Comparison of ENCODE assay signal across 28 cellular contexts in the genomic region with DNA sequence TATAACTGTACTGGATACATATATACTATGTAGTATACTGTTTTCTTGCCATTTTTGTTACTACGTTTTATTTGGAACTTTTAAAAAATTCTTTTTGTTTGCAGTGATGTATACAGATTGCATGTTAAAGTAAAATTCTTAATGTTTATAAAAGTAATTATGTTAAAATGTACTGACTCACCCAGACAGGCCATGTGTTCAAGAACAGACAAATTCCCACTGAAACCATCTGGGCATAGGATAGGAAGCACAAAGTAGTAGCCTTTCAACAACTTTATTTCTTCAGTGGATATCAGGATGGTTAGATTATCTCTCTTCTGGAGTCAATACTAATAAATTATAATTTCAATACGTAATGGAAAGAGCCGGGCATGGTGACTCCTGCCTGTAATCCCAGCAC. TPM values are rescaled to one million over a fixed set of nuclear protein-coding genes. Genes with fewer than 3 reads are reported as not detected.
"Had no signal": no experiment of that assay in that cellular context is flagged by ENCODE, and none has a peak within 500 bp of the region (broad histone marks: within the 10 kb centered on the region; RNA-seq: fewer than 3 reads in every experiment).

No MANE protein-coding gene starts in this region.

- H3K9ac ChIP-seq: neural progenitor cell, parathyroid adenoma had no signal

- DNase-seq: occipital lobe; ovary; posterior cingulate gyrus; psoas muscle; right cardiac atrium; right lobe of liver; sigmoid colon; small intestine; stimulated activated CD4-positive, alpha-beta T cell treated with anti-CD3 and anti-CD28 coated beads, Interleukin-15, amount 100 ng/mL, for 24 hours; stimulated activated CD4-positive, alpha-beta T cell treated with anti-CD3 and anti-CD28 coated beads, Interleukin-2, amount 100 ng/mL, for 24 hours; stimulated activated CD4-positive, alpha-beta T cell treated with anti-CD3 and anti-CD28 coated beads, Interleukin-2, amount 100 ng/mL, for 48 hours; stimulated activated CD4-positive, alpha-beta T cell treated with anti-CD3 and anti-CD28 coated beads, Interleukin-4, amount 100 ng/mL, for 24 hours; stimulated activated naive B cell treated with anti-CD40 and anti-IgM and Interleukin-4, amounts not matched to agents 10 μg/mL and 1 μg/mL and 100 μg/mL, for 72 hours; stimulated activated naive CD4-positive, alpha-beta T cell treated with Interleukin-2 at 50 U/mL for 16 hours; stomach; thyroid gland; trophoblast cell; upper lobe of left lung had no signal

- H3K4me3 ChIP-seq: neural progenitor cell, ovary, psoas muscle, right lobe of liver, sigmoid colon, stomach, thoracic aorta, thyroid gland, tibial nerve, upper lobe of left lung, vagina had no signal

- H3K27me3 Mint-ChIP-seq: progenitor cell of endocrine pancreas; stimulated activated naive B cell treated with anti-CD40 and anti-IgM and Interleukin-4, amounts not matched to agents 10 μg/mL and 1 μg/mL and 100 μg/mL, for 72 hours; stimulated activated naive CD8-positive, alpha-beta T cell treated with anti-CD3 and anti-CD28 coated beads, Interleukin-15, Interleukin-2, amounts not matched to agents 100 ng/mL and 50 ng/mL, for 24 hours had no signal

- H2AFZ ChIP-seq: neural progenitor cell, parathyroid adenoma had no signal

- H3K27me3 ChIP-seq: neural progenitor cell, ovary, right lobe of liver, sigmoid colon, stomach, thyroid gland, tibial nerve, upper lobe of left lung, vagina had no signal

- H3K36me3 ChIP-seq: ovary had no signal

- H3K4me3 Mint-ChIP-seq: nephron; neural progenitor cell; stimulated activated effector memory CD8-positive, alpha-beta T cell treated with anti-CD3 and anti-CD28 coated beads, Interleukin-12 subunit alpha, Interleukin-12 subunit beta, amount 100 ng/mL, for 72 hours; stimulated activated naive B cell treated with anti-CD40 and anti-IgM and Interleukin-4, amounts not matched to agents 10 μg/mL and 1 μg/mL and 100 μg/mL, for 72 hours; stimulated activated naive CD8-positive, alpha-beta T cell treated with anti-CD3 and anti-CD28 coated beads, Interleukin-15, Interleukin-2, amounts not matched to agents 100 ng/mL and 50 ng/mL, for 24 hours had no signal

- H3K4me2 ChIP-seq: neural progenitor cell had no signal

- H3K36me3 Mint-ChIP-seq: neural progenitor cell had no signal

- H3K4me1 Mint-ChIP-seq: nephron; neural progenitor cell; stimulated activated effector memory CD8-positive, alpha-beta T cell treated with anti-CD3 and anti-CD28 coated beads, Interleukin-12 subunit alpha, Interleukin-12 subunit beta, amount 100 ng/mL, for 72 hours; stimulated activated naive B cell treated with anti-CD40 and anti-IgM and Interleukin-4, amounts not matched to agents 10 μg/mL and 1 μg/mL and 100 μg/mL, for 72 hours had no signal

- H3K27ac Mint-ChIP-seq: nephron; neural progenitor cell; progenitor cell of endocrine pancreas; stimulated activated effector memory CD8-positive, alpha-beta T cell treated with anti-CD3 and anti-CD28 coated beads, Interleukin-12 subunit alpha, Interleukin-12 subunit beta, amount 100 ng/mL, for 72 hours; stimulated activated naive B cell treated with anti-CD40 and anti-IgM and Interleukin-4, amounts not matched to agents 10 μg/mL and 1 μg/mL and 100 μg/mL, for 72 hours; stimulated activated naive CD8-positive, alpha-beta T cell treated with anti-CD3 and anti-CD28 coated beads, Interleukin-15, Interleukin-2, amounts not matched to agents 100 ng/mL and 50 ng/mL, for 24 hours had no signal

- H3K9me3 Mint-ChIP-seq: nephron; neural progenitor cell; stimulated activated effector memory CD8-positive, alpha-beta T cell treated with anti-CD3 and anti-CD28 coated beads, Interleukin-12 subunit alpha, Interleukin-12 subunit beta, amount 100 ng/mL, for 72 hours; stimulated activated naive B cell treated with anti-CD40 and anti-IgM and Interleukin-4, amounts not matched to agents 10 μg/mL and 1 μg/mL and 100 μg/mL, for 72 hours; stimulated activated naive CD8-positive, alpha-beta T cell treated with anti-CD3 and anti-CD28 coated beads, Interleukin-15, Interleukin-2, amounts not matched to agents 100 ng/mL and 50 ng/mL, for 24 hours had no signal

- ATAC-seq: psoas muscle; right cardiac atrium; right lobe of liver; stimulated activated effector memory CD8-positive, alpha-beta T cell treated with anti-CD3 and anti-CD28 coated beads, Interleukin-12 subunit alpha, Interleukin-12 subunit beta, amount 100 ng/mL, for 72 hours; stimulated activated naive B cell treated with anti-CD40 and anti-IgM and Interleukin-4, amounts not matched to agents 10 μg/mL and 1 μg/mL and 100 μg/mL, for 72 hours had no signal

- H3K9me3 ChIP-seq: ovary, psoas muscle, right lobe of liver, sigmoid colon, stomach, thoracic aorta, thyroid gland, tibial nerve, upper lobe of left lung, vagina had no signal

- H3K4me1 ChIP-seq: neural progenitor cell, parathyroid adenoma, psoas muscle, right lobe of liver, sigmoid colon, stomach, thyroid gland, tibial nerve, upper lobe of left lung, vagina had no signal

- H3K27ac ChIP-seq: neural progenitor cell, ovary, parathyroid adenoma, psoas muscle, right lobe of liver, sigmoid colon, stomach, thoracic aorta, thyroid gland, tibial nerve, upper lobe of left lung, vagina had no signal

RNA-seq across cellular contexts. Expression of a gene that starts 43.8 kb away (rescaled TPM):
- polyA plus RNA-seq: neural cell had no signal
